ENCODE assay signal across 17 cellular contexts in genomic region chr20:36826556-36827244, GRCh38. TPM values are rescaled to one million over a fixed set of nuclear protein-coding genes. Genes with fewer than 3 reads are reported as not detected.
"Had no signal": no experiment of that assay in that cellular context is flagged by ENCODE, and none has a peak within 500 bp of the region (broad histone marks: within the 10 kb centered on the region; RNA-seq: fewer than 3 reads in every experiment).

No MANE protein-coding gene starts in this region.

- DNase-seq: activated gamma-delta T cell; activated T-cell treated with anti-CD3 and anti-CD28 coated beads, Interleukin-2, amount 50 U/mL, for 4 hours; effector CD8-positive, alpha-beta T cell; kidney; naive thymus-derived CD4-positive, alpha-beta T cell; SK-N-SH; stimulated activated naive CD4-positive, alpha-beta T cell had no signal

- H3K9me3 ChIP-seq: neutrophil, right lobe of liver, SK-N-SH, suprapubic skin had no signal

- H3K27me3 ChIP-seq: hepatocyte, neutrophil, right lobe of liver, suprapubic skin had no signal

- H3K9me3 Mint-ChIP-seq: activated CD4-positive, alpha-beta T cell treated with anti-CD3 and anti-CD28 coated beads, Interleukin-2, amount 10 ng/mL, durations not matched to agents 24 days and 14 days; activated T-cell treated with anti-CD3 and anti-CD28 coated beads, Interleukin-2, amount 50 U/mL, for 4 hours; mesothelial cell of epicardium; naive thymus-derived CD4-positive, alpha-beta T cell; T-helper 1 cell treated with Interleukin-12 subunit alpha and Interleukin-12 subunit beta and Interleukin-4 antibody, amounts not matched to agents 30 μg/mL and 1 μg/mL, for 36 hours; WTC11 had no signal

- H3K4me1 ChIP-seq: right lobe of liver had no signal

- H3K27me3 Mint-ChIP-seq: activated CD4-positive, alpha-beta T cell treated with anti-CD3 and anti-CD28 coated beads, Interleukin-2, amount 10 ng/mL, durations not matched to agents 24 days and 14 days; naive thymus-derived CD4-positive, alpha-beta T cell had no signal

- ATAC-seq: activated T-cell treated with anti-CD3 and anti-CD28 coated beads, Interleukin-2, amount 50 U/mL, for 4 hours; naive thymus-derived CD4-positive, alpha-beta T cell; WTC11 had no signal

- H3K4me3 Mint-ChIP-seq: activated T-cell treated with anti-CD3 and anti-CD28 coated beads, Interleukin-2, amount 50 U/mL, for 4 hours; mesothelial cell of epicardium; WTC11 had no signal

- H3K27ac Mint-ChIP-seq: mesothelial cell of epicardium, WTC11 had no signal

- H3K4me3 ChIP-seq: coronary artery, hepatocyte, right lobe of liver, suprapubic skin had no signal

- FAIRE-seq: kidney had no signal

- H3K27ac ChIP-seq: hepatocyte, neutrophil, right lobe of liver, suprapubic skin had no signal

- H3K36me3 ChIP-seq: neutrophil, right lobe of liver had no signal

RNA-seq across cellular contexts. Expression of gene TLDC2, which starts 49.2 kb away (rescaled TPM):
- total RNA-seq: activated CD4-positive, alpha-beta T cell treated with anti-CD3 and anti-CD28 coated beads, Interleukin-2, amount 10 ng/mL, durations not matched to agents 24 days and 14 days; activated T-cell treated with anti-CD3 and anti-CD28 coated beads, Interleukin-2, amount 50 U/mL, for 4 hours; cardiac septum; suprapubic skin had no signal
